In the genomic region with DNA sequence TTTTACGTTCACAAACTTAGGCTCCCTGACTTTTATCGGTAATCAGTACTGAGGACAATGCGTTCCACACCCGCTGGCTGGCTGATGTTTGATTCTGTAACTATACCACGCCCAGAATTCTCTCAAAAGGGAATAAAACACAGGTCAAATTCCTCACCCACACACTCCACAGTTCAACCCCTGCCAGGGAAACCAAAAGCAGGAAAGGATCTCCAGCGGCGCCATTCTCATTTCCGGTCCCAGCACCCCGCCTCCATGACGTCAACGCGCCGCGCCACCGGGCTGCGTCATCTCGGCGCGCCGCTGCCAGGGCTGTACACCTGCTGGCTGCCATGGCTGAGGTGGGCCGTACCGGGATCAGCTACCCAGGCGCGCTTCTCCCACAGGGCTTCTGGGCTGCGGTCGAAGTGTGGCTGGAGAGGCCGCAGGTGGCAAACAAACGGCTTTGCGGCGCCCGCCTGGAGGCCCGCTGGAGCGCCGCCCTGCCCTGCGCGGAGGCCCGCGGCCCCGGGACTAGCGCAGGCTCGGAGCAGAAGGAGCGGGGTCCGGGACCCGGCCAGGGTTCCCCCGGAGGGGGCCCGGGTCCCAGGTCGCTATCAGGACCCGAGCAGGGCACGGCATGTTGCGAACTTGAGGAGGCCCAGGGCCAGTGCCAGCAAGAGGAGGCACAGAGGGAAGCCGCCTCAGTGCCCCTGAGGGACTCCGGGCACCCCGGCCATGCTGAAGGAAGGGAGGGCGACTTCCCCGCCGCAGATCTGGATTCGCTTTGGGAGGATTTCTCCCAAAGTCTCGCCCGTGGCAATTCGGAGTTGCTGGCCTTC, we compare ENCODE assay signal across 8 cellular contexts.
A peak's percentile ranks its signal among the peaks of the same experiment; 100 is the strongest.
DNase-seq lines count a peak whose midpoint lies in the region; ATAC-seq and TF ChIP-seq lines count a peak whose summit lies in the region.

Gene ACOX3 (minus strand): TSS at position 233 of the 821 bp plus-strand sequence. CDS start 24,202 bp downstream, outside the sequence.
A gene with protein sequence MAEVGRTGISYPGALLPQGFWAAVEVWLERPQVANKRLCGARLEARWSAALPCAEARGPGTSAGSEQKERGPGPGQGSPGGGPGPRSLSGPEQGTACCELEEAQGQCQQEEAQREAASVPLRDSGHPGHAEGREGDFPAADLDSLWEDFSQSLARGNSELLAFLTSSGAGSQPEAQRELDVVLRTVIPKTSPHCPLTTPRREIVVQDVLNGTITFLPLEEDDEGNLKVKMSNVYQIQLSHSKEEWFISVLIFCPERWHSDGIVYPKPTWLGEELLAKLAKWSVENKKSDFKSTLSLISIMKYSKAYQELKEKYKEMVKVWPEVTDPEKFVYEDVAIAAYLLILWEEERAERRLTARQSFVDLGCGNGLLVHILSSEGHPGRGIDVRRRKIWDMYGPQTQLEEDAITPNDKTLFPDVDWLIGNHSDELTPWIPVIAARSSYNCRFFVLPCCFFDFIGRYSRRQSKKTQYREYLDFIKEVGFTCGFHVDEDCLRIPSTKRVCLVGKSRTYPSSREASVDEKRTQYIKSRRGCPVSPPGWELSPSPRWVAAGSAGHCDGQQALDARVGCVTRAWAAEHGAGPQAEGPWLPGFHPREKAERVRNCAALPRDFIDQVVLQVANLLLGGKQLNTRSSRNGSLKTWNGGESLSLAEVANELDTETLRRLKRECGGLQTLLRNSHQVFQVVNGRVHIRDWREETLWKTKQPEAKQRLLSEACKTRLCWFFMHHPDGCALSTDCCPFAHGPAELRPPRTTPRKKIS (plus strand): TSS at position 287 of the 821 bp plus-strand sequence. CDS start 46 bp downstream, at position 333.

- ATAC-seq in HG03280 (IDR thresholded peaks at IDR 0.05; ENCODE audit: unreplicated experiment) = peak; percentile 91

- TF ChIP-seq CTCF in AG10803 (conservative IDR thresholded peaks at IDR 0.05; ENCODE audit: low read length) = no peak

- peak; percentile 76 for TF ChIP-seq POLR2A in GM18951 (IDR thresholded peaks at IDR 0.05; ENCODE audit: extremely low read depth, insufficient read depth, insufficient read length)

- peak; percentile 88 for DNase-seq in AG10803 (ENCODE audit: low read depth)
- DNase-seq in NCI-H446 treated with DMSO at 0.1 percent for 48 hours (lab: John Stamatoyannopoulos, UW) = peak; percentile 29
- DNase-seq in activated CD4-positive, CD25-positive, alpha-beta regulatory T cell treated with anti-CD3 and anti-CD28 coated beads, Interleukin-2, amount 50 U/mL, for 72 hours = peak; percentile 98
- peak; percentile 90 for DNase-seq in cerebellar cortex (ENCODE audit: low spot score)
- DNase-seq in islet precursor cell = peak; percentile 94
- DNase-seq in stimulated activated CD4-positive, alpha-beta T cell treated with anti-CD3 and anti-CD28 coated beads, Interleukin-12 subunit alpha, Interleukin-12 subunit beta, amount 100 ng/mL, for 4 hours = peak; percentile 95

- H3K4me3 ChIP-seq in AG10803 (ENCODE audit: low read length) = peak within 1 kb of the TSS; percentile 95

- in situ Hi-C loops in GM18951 (cut with MboI; ENCODE audit: low sequenced_read_pairs, unreplicated experiment) = no loop called here

Comparison
In these comparisons a context has a peak if more than half of its experiments do, and no peak if none do; other contexts are left out.
1. Peak in every context shown above with its lines: DNase-seq, ATAC-seq and H3K4me3 ChIP-seq.
2. DNase-seq: peak in every context shown above with its lines; median percentile 98 in activated CD4-positive, CD25-positive, alpha-beta regulatory T cell treated with anti-CD3 and anti-CD28 coated beads, Interleukin-2, amount 50 U/mL, for 72 hours; 95 in stimulated activated CD4-positive, alpha-beta T cell treated with anti-CD3 and anti-CD28 coated beads, Interleukin-12 subunit alpha, Interleukin-12 subunit beta, amount 100 ng/mL, for 4 hours; 94 in islet precursor cell; 90 in cerebellar cortex; 88 in AG10803; 29 in NCI-H446 treated with DMSO at 0.1 percent for 48 hours.